16 cellular contexts compared by ENCODE assay signal in the genomic region with DNA sequence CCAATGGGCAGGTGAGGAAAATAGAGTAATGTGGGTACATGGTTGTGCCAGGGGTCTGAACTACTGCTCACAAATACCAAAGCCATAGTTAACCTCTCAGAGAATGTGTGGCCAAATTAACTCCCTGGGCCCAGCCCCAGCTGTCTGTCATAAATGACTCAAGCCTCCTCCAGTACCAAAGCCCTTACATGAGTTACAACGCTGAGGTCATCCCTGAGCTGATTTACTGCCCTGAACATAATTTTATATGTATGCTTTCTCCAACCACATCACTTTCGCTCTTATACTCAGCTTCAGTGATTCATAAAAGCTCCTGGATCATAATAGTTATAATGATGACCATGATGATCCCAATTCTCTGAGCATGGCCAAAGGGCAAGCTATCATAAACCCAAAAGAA.
DNase-seq lines count a peak whose midpoint lies in the region; ATAC-seq lines count a peak whose summit lies in the region.
"Had no signal": no experiment of that assay in that cellular context is flagged by ENCODE, and none has a peak within 500 bp of the region (broad histone marks: within the 10 kb centered on the region; RNA-seq: fewer than 3 reads in every experiment).

No MANE protein-coding gene starts in this region.

- ATAC-seq in left colon (peak; percentile 35), HG03108 (IDR thresholded peaks at IDR 0.05; ENCODE audit: unreplicated experiment) (no peak)
- ATAC-seq: GM23338 had no signal

- DNase-seq in A172 (ENCODE audit: low spot score) (peak; percentile 19), M059J (ENCODE audit: low read depth) (peak; percentile 12), SW480 (ENCODE audit: low spot score) (peak; percentile 8), left colon (no peak), NOMO-1 (lab: John Stamatoyannopoulos, UW; ENCODE audit: unreplicated experiment in 2 of 2) (no peak), NCI-H524 treated with DMSO at 0.1 percent for 48 hours (lab: John Stamatoyannopoulos, UW) (no peak), dedifferentiated amniotic fluid mesenchymal stem cell (ENCODE audit: extremely low spot score) (no peak)
- DNase-seq: ACHN; BE2C; CD4-positive, alpha-beta memory T cell; DMS79; EL; GDM1; H7 had no signal

- intact Hi-C loops in left colon (cut with DNase I, micrococcal nuclease), result no loop called here

Comparison
In these comparisons a context has a peak if more than half of its experiments do, and no peak if none do; other contexts are left out.
1. DNase-seq: peak in A172 (single experiment), M059J (single experiment) and SW480 (single experiment); none in left colon (0 of 2), NOMO-1 (0 of 2), NCI-H524 treated with DMSO at 0.1 percent for 48 hours (single experiment) and dedifferentiated amniotic fluid mesenchymal stem cell (single experiment).